ENCODE assay signal across 24 cellular contexts in the genomic region with DNA sequence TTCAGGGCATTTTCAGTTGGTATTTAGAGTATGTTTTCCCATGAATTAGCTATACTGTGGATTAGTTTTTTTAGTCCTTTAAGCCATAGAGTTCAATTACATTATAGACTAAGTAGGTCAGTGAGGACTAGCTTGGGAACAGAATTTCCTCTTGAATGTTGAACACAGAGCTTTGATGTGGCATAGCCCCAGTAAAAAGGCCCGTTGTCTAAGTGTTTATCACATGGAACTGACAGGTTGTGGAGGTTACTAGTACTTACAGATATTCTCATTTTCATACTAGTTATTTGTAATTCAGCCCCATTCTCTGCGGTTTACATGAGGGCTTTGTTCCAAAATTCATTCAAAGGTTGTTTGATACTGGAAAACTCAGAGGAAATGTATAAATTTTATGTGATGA. TPM values are rescaled to one million over a fixed set of nuclear protein-coding genes. Genes with fewer than 3 reads are reported as not detected.
DNase-seq lines count a peak whose midpoint lies in the region; ATAC-seq lines count a peak whose summit lies in the region.
"Had no signal": no experiment of that assay in that cellular context is flagged by ENCODE, and none has a peak within 500 bp of the region (broad histone marks: within the 10 kb centered on the region; RNA-seq: fewer than 3 reads in every experiment).

No MANE protein-coding gene starts in this region.

- POLR2A ChIA-PET in CD4-positive, alpha-beta memory T cell (lab: Charles Lee; ENCODE audit: partially characterized antibody) = interaction anchor here (0.7 kb wide), 1 partner anchor 92 kb away, joined by 3 read pairs; no protein-coding TSS in a partner anchor
- POLR2A ChIA-PET in naive thymus-derived CD4-positive, alpha-beta T cell (lab: Charles Lee) = no interaction called here

- peak in 2 of 5 donors; percentile 8 to 11 for DNase-seq in CD4-positive, alpha-beta memory T cell
- DNase-seq in SK-N-DZ (ENCODE audit: low spot score) (peak; percentile 6), superior temporal gyrus (ENCODE audit: extremely low spot score) (no peak), HuH-7.5 (ENCODE audit: low spot score) (no peak)
- peak in 2 of 9 donors; percentile 2 to 4 for DNase-seq in naive thymus-derived CD4-positive, alpha-beta T cell
- DNase-seq: activated CD4-positive, alpha-beta memory T cell treated with anti-CD3 and anti-CD28 coated beads for 36 hours; anterior cingulate cortex; colonic mucosa; DMS 273 treated with DMSO at 0.1 percent for 48 hours; effector CD8-positive, alpha-beta T cell; H7; left ventricle myocardium superior; MG63; naive B cell; NCI-H1417; NCI-H2081 treated with DMSO at 0.1 percent for 48 hours; NCI-H226; nucleus accumbens; T-helper 1 cell had no signal

- peaks cover 82% of the 10 kb centered on the region for H4K20me1 ChIP-seq in BLaER1

- ATAC-seq in naive thymus-derived CD4-positive, alpha-beta T cell = no peak
- ATAC-seq in HG03460 (IDR thresholded peaks at IDR 0.05; ENCODE audit: unreplicated experiment) = no peak
- ATAC-seq: K562, left ventricle myocardium superior had no signal

- H3K4me2 ChIP-seq in BLaER1 = peak overlapping the region; percentile 28

- H3K27ac Mint-ChIP-seq in CD4-positive, alpha-beta memory T cell = peak overlapping the region in 4 of 7 donors; percentile 23 to 83 (median 40)
- H3K27ac Mint-ChIP-seq in naive thymus-derived CD4-positive, alpha-beta T cell = peak overlapping the region in 2 of 9 donors; percentile 17 to 24
- H3K27ac Mint-ChIP-seq: activated CD4-positive, alpha-beta memory T cell treated with anti-CD3 and anti-CD28 coated beads for 36 hours; type B pancreatic cell had no signal

- no peaks in the 10 kb centered on the region for H3K9me3 Mint-ChIP-seq in CD4-positive, alpha-beta memory T cell
- H3K9me3 Mint-ChIP-seq in naive thymus-derived CD4-positive, alpha-beta T cell = no peaks in the 10 kb centered on the region
- H3K9me3 Mint-ChIP-seq: activated CD4-positive, alpha-beta memory T cell treated with anti-CD3 and anti-CD28 coated beads for 36 hours; naive B cell had no signal

- no peaks in the 10 kb centered on the region for H3K9me3 ChIP-seq in BLaER1
- no peaks in the 10 kb centered on the region for H3K9me3 ChIP-seq in CD4-positive, alpha-beta memory T cell (ENCODE audit: control insufficient read depth in 1 of 2, low read length in 2 of 2)
- H3K9me3 ChIP-seq in naive thymus-derived CD4-positive, alpha-beta T cell (ENCODE audit: control insufficient read depth in 2 of 3, low read length in 3 of 3) = no peaks in the 10 kb centered on the region
- H3K9me3 ChIP-seq: colonic mucosa, MG63 had no signal

- no peak overlapping the region for H3K9ac ChIP-seq in BLaER1

- intact Hi-C loops in CD4-positive, alpha-beta memory T cell (cut with micrococcal nuclease) = no loop called here
- intact Hi-C loops in naive thymus-derived CD4-positive, alpha-beta T cell (cut with micrococcal nuclease) = no loop called here

- H3K4me3 Mint-ChIP-seq in CD4-positive, alpha-beta memory T cell = peak overlapping the region in 7 of 8 donors; percentile 4 to 61 (median 28)
- peak overlapping the region in 9 of 10 donors; percentile 1 to 52 (median 16) for H3K4me3 Mint-ChIP-seq in naive thymus-derived CD4-positive, alpha-beta T cell
- H3K4me3 Mint-ChIP-seq: activated CD4-positive, alpha-beta memory T cell treated with anti-CD3 and anti-CD28 coated beads for 36 hours; naive B cell; type B pancreatic cell had no signal

- H3K27ac ChIP-seq in BLaER1 = no peak overlapping the region
- no peak overlapping the region for H3K27ac ChIP-seq in CD4-positive, alpha-beta memory T cell (ENCODE audit: low read depth, low read length)
- no peak overlapping the region for H3K27ac ChIP-seq in naive thymus-derived CD4-positive, alpha-beta T cell (ENCODE audit: low read depth, low read length)
- H3K27ac ChIP-seq: C4-2B, colonic mucosa had no signal

- peaks cover 32 to 42% (median 35%) of the 10 kb centered on the region in 4 donors for H3K4me1 Mint-ChIP-seq in CD4-positive, alpha-beta memory T cell
- H3K4me1 Mint-ChIP-seq in naive thymus-derived CD4-positive, alpha-beta T cell = peaks cover 25 to 61% (median 51%) of the 10 kb centered on the region in 7 donors

- peaks cover 20 to 24% of the 10 kb centered on the region in 2 donors for H3K36me3 Mint-ChIP-seq in CD4-positive, alpha-beta memory T cell
- H3K36me3 Mint-ChIP-seq in naive thymus-derived CD4-positive, alpha-beta T cell = peaks cover 4 to 17% (median 14%) of the 10 kb centered on the region in 5 donors

- H3K4me3 ChIP-seq in BLaER1 = no peak overlapping the region
- no peak overlapping the region for H3K4me3 ChIP-seq in CD4-positive, alpha-beta memory T cell (ENCODE audit: low read length in 2 of 2)
- H3K4me3 ChIP-seq in naive thymus-derived CD4-positive, alpha-beta T cell (ENCODE audit: low read length) = no peak overlapping the region
- H3K4me3 ChIP-seq: colonic mucosa, K562, MG63 had no signal

- peaks cover 33% of the 10 kb centered on the region for H3K4me1 ChIP-seq in BLaER1
- peaks cover 48% of the 10 kb centered on the region for H3K4me1 ChIP-seq in CD4-positive, alpha-beta memory T cell (ENCODE audit: insufficient read depth, low read length)
- peaks cover 0 to 17% of the 10 kb centered on the region in 2 donors for H3K4me1 ChIP-seq in naive thymus-derived CD4-positive, alpha-beta T cell (ENCODE audit: control insufficient read depth in 2 of 2, insufficient read depth in 2 of 2, low read length in 2 of 2)
- H3K4me1 ChIP-seq: colonic mucosa had no signal

- no peaks in the 10 kb centered on the region for H3K27me3 Mint-ChIP-seq in CD4-positive, alpha-beta memory T cell
- no peaks in the 10 kb centered on the region for H3K27me3 Mint-ChIP-seq in naive thymus-derived CD4-positive, alpha-beta T cell
- H3K27me3 Mint-ChIP-seq: activated CD4-positive, alpha-beta memory T cell treated with anti-CD3 and anti-CD28 coated beads for 36 hours; naive B cell; type B pancreatic cell had no signal

- H3K36me3 ChIP-seq in BLaER1 = peaks cover 35% of the 10 kb centered on the region
- H3K36me3 ChIP-seq in CD4-positive, alpha-beta memory T cell (ENCODE audit: insufficient read depth, low read length) = no peaks in the 10 kb centered on the region
- peaks cover 3 to 10% (median 4%) of the 10 kb centered on the region in 3 experiments for H3K36me3 ChIP-seq in naive thymus-derived CD4-positive, alpha-beta T cell (ENCODE audit: control insufficient read depth in 2 of 3, insufficient read depth in 3 of 3, low read length in 3 of 3)
- H3K36me3 ChIP-seq: colonic mucosa had no signal

- no peaks in the 10 kb centered on the region for H3K27me3 ChIP-seq in BLaER1
- no peaks in the 10 kb centered on the region for H3K27me3 ChIP-seq in CD4-positive, alpha-beta memory T cell (ENCODE audit: insufficient read depth, low read length)
- no peaks in the 10 kb centered on the region for H3K27me3 ChIP-seq in naive thymus-derived CD4-positive, alpha-beta T cell (ENCODE audit: control insufficient read depth in 2 of 2, insufficient read depth in 2 of 2, low read length in 2 of 2)
- H3K27me3 ChIP-seq: colonic mucosa, MG63 had no signal

- CTCF ChIA-PET in CD4-positive, alpha-beta memory T cell (lab: Charles Lee; ENCODE audit: partially characterized antibody) = interaction anchor here (1.1 to 1.3 kb wide), 3 partner anchors 16 to 91 kb away, joined by 3 to 5 read pairs (median 4); no protein-coding TSS in a partner anchor
- CTCF ChIA-PET in naive thymus-derived CD4-positive, alpha-beta T cell (lab: Charles Lee) = no interaction called here

RNA-seq across cellular contexts. Expression of gene INSIG2, which starts 6.2 kb away (rescaled TPM):
- total RNA-seq in CD4-positive, alpha-beta memory T cell = 10 to 100 TPM; 18.0 to 19.7 TPM
- polyA plus RNA-seq in CD4-positive, alpha-beta memory T cell = 10 to 100 TPM; 30.3 to 41.1 TPM
- 10.8 and 11.4 TPM in 2 replicates for polyA plus RNA-seq in SK-N-DZ (2014; cell fraction: cytosol; rRNA removed)
- polyA plus RNA-seq in SK-N-DZ (2014; cell fraction: nucleus; rRNA removed) = 12.1 and 15.7 TPM in 2 replicates
- 10 to 100 TPM in 4 of 5 experiments, 1 to 10 TPM in 1; 8.5 to 31.5 (median 20.3) TPM for total RNA-seq in naive thymus-derived CD4-positive, alpha-beta T cell
- 10 to 100 TPM; 23.1 to 25.4 TPM for polyA plus RNA-seq in naive thymus-derived CD4-positive, alpha-beta T cell
